In the genomic region with DNA sequence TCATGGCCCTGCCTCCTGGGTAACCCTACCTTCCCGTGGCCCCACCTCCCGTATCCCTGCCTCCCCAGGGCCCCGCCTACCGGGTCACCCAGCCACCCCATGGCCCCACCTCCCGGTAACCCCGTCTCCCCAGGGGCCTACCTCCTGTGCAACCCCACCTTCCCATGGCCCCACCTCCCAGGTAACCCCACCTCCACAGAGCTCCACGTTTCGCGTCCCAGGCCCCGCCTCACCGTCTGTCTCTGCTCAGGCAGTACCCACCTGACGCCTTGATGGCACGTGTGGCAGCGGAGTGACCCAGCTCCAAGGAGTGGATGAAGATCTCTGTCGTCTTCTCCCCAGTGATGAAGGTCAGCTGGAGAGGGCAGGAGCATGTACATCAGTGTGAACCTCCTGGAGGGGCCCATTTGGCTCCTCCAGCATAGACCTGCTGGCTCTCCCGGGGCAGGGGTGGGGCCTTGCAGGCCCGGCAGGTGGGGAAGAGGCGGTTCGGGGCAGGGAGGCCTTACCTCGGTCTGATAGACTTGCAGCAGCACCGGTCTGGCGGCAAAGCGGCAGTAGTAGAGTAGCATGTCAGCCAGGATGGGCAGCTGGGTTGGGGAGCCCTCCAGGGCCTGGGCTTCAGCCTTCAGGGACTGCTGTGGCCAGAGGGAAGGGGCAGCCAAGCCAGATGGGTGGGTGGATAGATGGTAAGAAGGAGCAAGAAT, we compare ENCODE assay signal across 22 cellular contexts. TPM values are rescaled to one million over a fixed set of nuclear protein-coding genes. Genes with fewer than 3 reads are reported as not detected.
A peak's percentile ranks its signal among the peaks of the same experiment; 100 is the strongest.
DNase-seq lines count a peak whose midpoint lies in the region; ATAC-seq and TF ChIP-seq lines count a peak whose summit lies in the region.
"Had no signal": no experiment of that assay in that cellular context is flagged by ENCODE, and none has a peak within 500 bp of the region (broad histone marks: within the 10 kb centered on the region; RNA-seq: fewer than 3 reads in every experiment).

No MANE protein-coding gene starts in this region.

- H4K20me1 ChIP-seq in GM23338 (replicated peaks; ENCODE audit: insufficient read depth) = no peaks in the 10 kb centered on the region

- no peak overlapping the region for H3K27ac Mint-ChIP-seq in GM23338
- H3K27ac Mint-ChIP-seq in activated T-helper 2 cell treated with anti-CD3 and anti-CD28 coated beads, Interferon-gamma antibody, Interleukin-2, Interleukin-4, amounts not matched to agents 10 μg/mL and 5 μg/mL and 100 μg/mL, durations not matched to agents 14 hours and 24 hours and 36 hours = peak overlapping the region; percentile 49
- peak overlapping the region in 7 of 9 donors; percentile 8 to 76 (median 59) for H3K27ac Mint-ChIP-seq in naive thymus-derived CD4-positive, alpha-beta T cell
- no peak overlapping the region for H3K27ac Mint-ChIP-seq in mesothelial cell of epicardium

- ATAC-seq in GM23338 (no peak), HG03039 (IDR thresholded peaks at IDR 0.05; ENCODE audit: unreplicated experiment) (no peak), HG03025 (IDR thresholded peaks at IDR 0.05; ENCODE audit: low FRiP score, unreplicated experiment) (no peak)
- ATAC-seq in naive thymus-derived CD4-positive, alpha-beta T cell = no peak
- ATAC-seq: mucosa of descending colon had no signal

- H3K27me3 Mint-ChIP-seq in GM23338 (ENCODE audit: insufficient read depth, low read depth, poor library complexity) (peaks cover 9% of the 10 kb centered on the region), mesothelial cell of epicardium (ENCODE audit: low read depth) (no peaks in the 10 kb centered on the region)
- H3K27me3 Mint-ChIP-seq in activated T-helper 2 cell treated with anti-CD3 and anti-CD28 coated beads, Interferon-gamma antibody, Interleukin-2, Interleukin-4, amounts not matched to agents 10 μg/mL and 5 μg/mL and 100 μg/mL, durations not matched to agents 14 hours and 24 hours and 36 hours (ENCODE audit: low read depth) = no peaks in the 10 kb centered on the region
- no peaks in the 10 kb centered on the region for H3K27me3 Mint-ChIP-seq in naive thymus-derived CD4-positive, alpha-beta T cell

- H3K4me2 ChIP-seq in GM23338 = no peak overlapping the region
- H3K4me2 ChIP-seq: KMS-11 had no signal

- no peaks in the 10 kb centered on the region for H3K27me3 ChIP-seq in GM23338 (ENCODE audit: insufficient read depth)
- H3K27me3 ChIP-seq in naive thymus-derived CD4-positive, alpha-beta T cell (ENCODE audit: control insufficient read depth in 2 of 2, insufficient read depth in 2 of 2, low read length in 2 of 2) = no peaks in the 10 kb centered on the region
- H3K27me3 ChIP-seq: SJCRH30, suprapubic skin had no signal

- H3K9me2 ChIP-seq in GM23338 (ENCODE audit: insufficient read depth) = no peaks in the 10 kb centered on the region

- CTCF ChIA-PET in naive thymus-derived CD4-positive, alpha-beta T cell (lab: Charles Lee) = no interaction called here

- intact Hi-C loops in activated T-helper 2 cell treated with anti-CD3 and anti-CD28 coated beads, Interferon-gamma antibody, Interleukin-2, Interleukin-4, amounts not matched to agents 10 μg/mL and 5 μg/mL and 100 μg/mL, durations not matched to agents 14 hours and 24 hours and 36 hours (cut with micrococcal nuclease) = no loop called here
- intact Hi-C loops in naive thymus-derived CD4-positive, alpha-beta T cell (cut with micrococcal nuclease) = loop anchor here in 1 of 2 donors (1.0 kb wide), 1 partner anchor 13 kb away; no protein-coding TSS in a partner anchor

- H3K36me3 ChIP-seq in GM23338 (ENCODE audit: insufficient read depth) = no peaks in the 10 kb centered on the region
- peaks cover 47 to 89% (median 57%) of the 10 kb centered on the region in 3 experiments for H3K36me3 ChIP-seq in naive thymus-derived CD4-positive, alpha-beta T cell (ENCODE audit: control insufficient read depth in 2 of 3, insufficient read depth in 3 of 3, low read length in 3 of 3)
- H3K36me3 ChIP-seq: SJCRH30, suprapubic skin had no signal

- H3K9me3 Mint-ChIP-seq in GM23338 (no peaks in the 10 kb centered on the region), mesothelial cell of epicardium (no peaks in the 10 kb centered on the region)
- H3K9me3 Mint-ChIP-seq in activated T-helper 2 cell treated with anti-CD3 and anti-CD28 coated beads, Interferon-gamma antibody, Interleukin-2, Interleukin-4, amounts not matched to agents 10 μg/mL and 5 μg/mL and 100 μg/mL, durations not matched to agents 14 hours and 24 hours and 36 hours = no peaks in the 10 kb centered on the region
- peaks cover 0 to 5% (median 0%) of the 10 kb centered on the region in 11 donors for H3K9me3 Mint-ChIP-seq in naive thymus-derived CD4-positive, alpha-beta T cell
- H3K9me3 Mint-ChIP-seq: activated T-cell treated with anti-CD3 and anti-CD28 coated beads, Interleukin-2, amount 50 U/mL, for 4 hours had no signal

- POLR2A ChIA-PET in naive thymus-derived CD4-positive, alpha-beta T cell (lab: Charles Lee) = interaction anchor here (0.8 kb wide), 1 partner anchor 10 kb away, joined by 3 read pairs; no protein-coding TSS in a partner anchor

- H3K4me3 Mint-ChIP-seq in GM23338 (no peak overlapping the region), mesothelial cell of epicardium (no peak overlapping the region)
- no peak overlapping the region for H3K4me3 Mint-ChIP-seq in activated T-helper 2 cell treated with anti-CD3 and anti-CD28 coated beads, Interferon-gamma antibody, Interleukin-2, Interleukin-4, amounts not matched to agents 10 μg/mL and 5 μg/mL and 100 μg/mL, durations not matched to agents 14 hours and 24 hours and 36 hours (ENCODE audit: low read depth)
- H3K4me3 Mint-ChIP-seq in naive thymus-derived CD4-positive, alpha-beta T cell = no peak overlapping the region
- H3K4me3 Mint-ChIP-seq: activated T-cell treated with anti-CD3 and anti-CD28 coated beads, Interleukin-2, amount 50 U/mL, for 4 hours had no signal

- no peaks in the 10 kb centered on the region for H3K4me1 ChIP-seq in GM23338 (ENCODE audit: insufficient read depth)
- no peaks in the 10 kb centered on the region for H3K4me1 ChIP-seq in naive thymus-derived CD4-positive, alpha-beta T cell (ENCODE audit: control insufficient read depth in 2 of 2, insufficient read depth in 2 of 2, low read length in 2 of 2)
- H3K4me1 ChIP-seq: Caco-2, SJCRH30, suprapubic skin had no signal

- no peaks in the 10 kb centered on the region for H3K9me3 ChIP-seq in naive thymus-derived CD4-positive, alpha-beta T cell (ENCODE audit: control insufficient read depth in 2 of 3, low read length in 3 of 3)
- H3K9me3 ChIP-seq: Caco-2, mucosa of descending colon, SJCRH30, suprapubic skin had no signal

- no peaks in the 10 kb centered on the region for H3F3A ChIP-seq in GM23338 (replicated peaks; ENCODE audit: low read depth)

- H3K79me2 ChIP-seq in GM23338 (replicated peaks; ENCODE audit: insufficient read depth) = no peaks in the 10 kb centered on the region

- H3K36me3 Mint-ChIP-seq in GM23338 (ENCODE audit: low read depth) (peaks cover 4% of the 10 kb centered on the region; the same call in 2 of the 3 replicates), mesothelial cell of epicardium (no peaks in the 10 kb centered on the region)
- peaks cover 63% of the 10 kb centered on the region for H3K36me3 Mint-ChIP-seq in activated T-helper 2 cell treated with anti-CD3 and anti-CD28 coated beads, Interferon-gamma antibody, Interleukin-2, Interleukin-4, amounts not matched to agents 10 μg/mL and 5 μg/mL and 100 μg/mL, durations not matched to agents 14 hours and 24 hours and 36 hours (ENCODE audit: low read depth)
- peaks cover 15 to 54% (median 21%) of the 10 kb centered on the region in 5 donors for H3K36me3 Mint-ChIP-seq in naive thymus-derived CD4-positive, alpha-beta T cell

- peak overlapping the region; percentile 46; the same call in 1 of the 2 replicates for H3K27ac ChIP-seq in 22Rv1
- no peak overlapping the region for H3K27ac ChIP-seq in GM23338 (ENCODE audit: low read depth)
- peak overlapping the region; percentile 65 for H3K27ac ChIP-seq in naive thymus-derived CD4-positive, alpha-beta T cell (ENCODE audit: low read depth, low read length)
- H3K27ac ChIP-seq: KMS-11, SJCRH30, suprapubic skin had no signal

- no peak overlapping the region for H2AFZ ChIP-seq in GM23338

- DNase-seq in GM23338 (ENCODE audit: low spot score) (peak; percentile 49), mesothelial cell of epicardium (ENCODE audit: low spot score in 2 of 2, unreplicated experiment in 2 of 2) (no peak), dedifferentiated amniotic fluid mesenchymal stem cell (ENCODE audit: extremely low spot score) (no peak)
- no peak for DNase-seq in activated T-helper 2 cell treated with anti-CD3 and anti-CD28 coated beads, Interferon-gamma antibody, Interleukin-2, Interleukin-4, amounts not matched to agents 10 μg/mL and 5 μg/mL and 100 μg/mL, durations not matched to agents 14 hours and 24 hours and 36 hours (ENCODE audit: low spot score)
- DNase-seq in naive thymus-derived CD4-positive, alpha-beta T cell = peak in 1 of 9 donors; percentile 22
- DNase-seq: activated T-cell treated with anti-CD3 and anti-CD28 coated beads, Interleukin-2, amount 50 U/mL, for 4 hours; anterior cingulate cortex; Caco-2; foreskin fibroblast; hippocampal formation; mucosa of descending colon; NCI-H2081 treated with DMSO at 0.1 percent for 48 hours; NCI-H526; SJCRH30 had no signal

- TF ChIP-seq CTCF in 22Rv1 (IDR thresholded peaks at IDR 0.05) = no peak
- no peak for TF ChIP-seq CTCF in GM23338 (conservative IDR thresholded peaks at IDR 0.05; ENCODE audit: low read depth in 2 of 2)
- no peak for TF ChIP-seq CTCF in mesothelial cell of epicardium (IDR thresholded peaks at IDR 0.05; ENCODE audit: unreplicated experiment)

- H3K4me3 ChIP-seq in GM23338 = no peak overlapping the region
- no peak overlapping the region for H3K4me3 ChIP-seq in naive thymus-derived CD4-positive, alpha-beta T cell (ENCODE audit: low read length)
- H3K4me3 ChIP-seq: mucosa of descending colon, SJCRH30, suprapubic skin had no signal

- H3K4me1 Mint-ChIP-seq in GM23338 (0 out of 3 replicates have a peak, but pooled peaks cover 2% of the 10 kb centered on the region), mesothelial cell of epicardium (no peaks in the 10 kb centered on the region)
- no peaks in the 10 kb centered on the region for H3K4me1 Mint-ChIP-seq in activated T-helper 2 cell treated with anti-CD3 and anti-CD28 coated beads, Interferon-gamma antibody, Interleukin-2, Interleukin-4, amounts not matched to agents 10 μg/mL and 5 μg/mL and 100 μg/mL, durations not matched to agents 14 hours and 24 hours and 36 hours (ENCODE audit: low read depth)
- peaks cover 0 to 14% (median 0%) of the 10 kb centered on the region in 7 donors for H3K4me1 Mint-ChIP-seq in naive thymus-derived CD4-positive, alpha-beta T cell

TF ChIP-seq in GM23338, 12 proteins besides CTCF, POLR2A, EP300 and RAD21 (continues in another document):
- TF ChIP-seq EZH2 (IDR thresholded peaks at IDR 0.05; ENCODE audit: low read depth, unreplicated experiment) = no peak

RNA-seq across cellular contexts. Expression of gene PIK3R6, which starts 18.6 kb away (rescaled TPM):
- total RNA-seq in GM23338 (2014; rRNA removed; shearing (Covaris generic)) = 0.24 TPM in 1 of 2 replicates, not detected in the other
- polyA plus RNA-seq in GM23338 (2016; fragmentation: Nextera tagmentation; extraction: Ambion mirVana) = 0.11 and 0.14 TPM in 2 replicates
- total RNA-seq in activated T-helper 2 cell treated with anti-CD3 and anti-CD28 coated beads, Interferon-gamma antibody, Interleukin-2, Interleukin-4, amounts not matched to agents 10 μg/mL and 5 μg/mL and 100 μg/mL, durations not matched to agents 14 hours and 24 hours and 36 hours = 9.8 and 10.1 TPM in 2 replicates
- 10 to 100 TPM in 1 of 5 experiments, 1 to 10 TPM in 2, under 1 TPM in 2; 0.40 to 11.3 (median 1.1) TPM for total RNA-seq in naive thymus-derived CD4-positive, alpha-beta T cell
- polyA plus RNA-seq in naive thymus-derived CD4-positive, alpha-beta T cell = under 1 TPM; 0.06 to 0.37 TPM
- total RNA-seq in mesothelial cell of epicardium = not detected in 3 replicates
- total RNA-seq: Caco-2, chondrocyte, endothelial cell of umbilical vein, osteoblast, SJCRH30 had no signal
- polyA plus RNA-seq: endothelial cell of umbilical vein had no signal

Comparison
In these comparisons a context has a peak if more than half of its experiments do, and no peak if none do; other contexts are left out.
1. H3K27ac Mint-ChIP-seq: peak in activated T-helper 2 cell treated with anti-CD3 and anti-CD28 coated beads, Interferon-gamma antibody, Interleukin-2, Interleukin-4, amounts not matched to agents 10 μg/mL and 5 μg/mL and 100 μg/mL, durations not matched to agents 14 hours and 24 hours and 36 hours (single experiment) and naive thymus-derived CD4-positive, alpha-beta T cell (7 of 9); none in GM23338 (single experiment) and mesothelial cell of epicardium (single experiment).